11 cellular contexts compared by ENCODE assay signal in the genomic region with DNA sequence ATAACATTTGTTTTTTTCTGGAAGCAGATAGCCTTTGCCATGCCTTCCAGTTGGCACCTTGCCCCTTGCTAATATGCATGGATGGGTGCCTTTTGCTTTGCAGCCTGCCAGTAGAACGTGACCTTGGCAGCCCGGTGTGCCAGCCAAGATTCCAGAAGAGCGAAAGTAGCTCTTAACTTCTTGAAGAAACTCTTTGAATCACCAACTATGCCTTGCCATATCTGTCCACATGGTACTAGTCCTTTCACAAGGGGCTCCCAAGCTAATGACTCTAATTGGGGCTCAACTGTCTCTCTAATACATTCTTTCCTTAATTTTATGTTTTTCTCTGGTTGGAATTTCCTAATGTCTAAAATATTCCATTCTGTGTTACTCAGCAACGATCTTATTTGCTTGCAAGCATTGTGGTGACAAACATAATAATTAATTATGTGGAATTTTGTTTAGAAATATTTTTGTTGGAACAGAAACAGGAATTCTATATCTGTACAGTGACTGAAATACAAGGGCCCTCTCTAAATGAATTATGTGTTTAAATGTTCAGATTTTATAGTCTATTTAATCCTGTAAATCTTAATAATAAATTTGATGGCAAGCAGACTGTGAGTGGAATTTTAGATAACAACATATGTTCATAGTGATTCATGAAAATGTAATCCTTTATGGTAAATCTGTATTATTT. TPM values are rescaled to one million over a fixed set of nuclear protein-coding genes. Genes with fewer than 3 reads are reported as not detected.
DNase-seq lines count a peak whose midpoint lies in the region; ATAC-seq, FAIRE-seq and TF ChIP-seq lines count a peak whose summit lies in the region.
"Had no signal": no experiment of that assay in that cellular context is flagged by ENCODE, and none has a peak within 500 bp of the region (broad histone marks: within the 10 kb centered on the region; RNA-seq: fewer than 3 reads in every experiment).

No MANE protein-coding gene starts in this region.

- ATAC-seq in GM18498 (IDR thresholded peaks at IDR 0.05; ENCODE audit: unreplicated experiment) = no peak
- ATAC-seq: gastroesophageal sphincter, HCT116 had no signal

- FAIRE-seq in kidney (lab: Jason Lieb, UNC) (peak; percentile 84), frontal cortex (lab: Jason Lieb, UNC) (no peak)
- FAIRE-seq: A204.1 had no signal

- H3K9ac ChIP-seq in kidney (ENCODE audit: low read length in 2 of 2) = no peak overlapping the region

- TF ChIP-seq CTCF in astrocyte of the spinal cord (IDR thresholded peaks at IDR 0.05; ENCODE audit: low read depth, low read length) (no peak), kidney (IDR thresholded peaks at IDR 0.05; ENCODE audit: borderline replicate concordance, extremely low read depth, insufficient read depth) (no peak), tibial artery (IDR thresholded peaks at IDR 0.05) (no peak)

- H3K36me3 ChIP-seq in kidney (ENCODE audit: control insufficient read depth in 1 of 2, insufficient read depth in 2 of 2, low read length in 2 of 2) = no peaks in the 10 kb centered on the region
- H3K36me3 ChIP-seq in tibial artery = no peaks in the 10 kb centered on the region
- H3K36me3 ChIP-seq: gastroesophageal sphincter had no signal

- H3K4me3 ChIP-seq in astrocyte of the spinal cord (ENCODE audit: low read depth, low read length) (no peak overlapping the region), kidney (ENCODE audit: low read length in 2 of 2) (no peak overlapping the region), tibial artery (peak overlapping the region in 1 of 2 donors; percentile 24)
- H3K4me3 ChIP-seq: gastroesophageal sphincter had no signal

- H3K4me1 ChIP-seq in kidney (ENCODE audit: control insufficient read depth in 1 of 2, insufficient read depth in 1 of 2, low read depth in 1 of 2, low read length in 2 of 2) (peaks cover 3% of the 10 kb centered on the region in 2 donors), tibial artery (peaks cover 0 to 41% (median 8%) of the 10 kb centered on the region in 4 donors)

- H3K9me3 ChIP-seq in kidney (ENCODE audit: control insufficient read depth in 1 of 2, low read length in 2 of 2) = no peaks in the 10 kb centered on the region
- H3K9me3 ChIP-seq in tibial artery = no peaks in the 10 kb centered on the region
- H3K9me3 ChIP-seq: gastroesophageal sphincter had no signal

- in situ Hi-C loops in astrocyte of the spinal cord (cut with HindIII; ENCODE audit: low sequenced_read_pairs) = no loop called here

- no peaks in the 10 kb centered on the region for H3K27me3 ChIP-seq in tibial artery
- H3K27me3 ChIP-seq: gastroesophageal sphincter had no signal

- peak overlapping the region in 1 of 2 donors; percentile 30 for H3K27ac ChIP-seq in kidney (ENCODE audit: low read depth in 2 of 2, low read length in 2 of 2)
- peak overlapping the region; percentile 57 to 65 for H3K27ac ChIP-seq in tibial artery

- peak; percentile 8 for DNase-seq in NCI-H2029 (lab: John Stamatoyannopoulos, UW)
- no peak for DNase-seq in NCI-H2029 treated with DMSO at 0.1 percent for 48 hours (lab: John Stamatoyannopoulos, UW)
- peak; percentile 56 for DNase-seq in astrocyte of the spinal cord (ENCODE audit: low read depth, low spot score)
- DNase-seq in kidney = peak; percentile 84
- peak; percentile 51 to 87 for DNase-seq in tibial artery
- DNase-seq in frontal cortex (ENCODE audit: low spot score in 2 of 2) = no peak
- DNase-seq in NCI-H187 treated with DMSO at 0.1 percent for 48 hours (lab: John Stamatoyannopoulos, UW) = no peak

- intact Hi-C loops in kidney (cut with DNase I) (no loop called here), tibial artery (cut with DNase I; ENCODE audit: low total_unique reads) (no loop called here)

RNA-seq across cellular contexts. Expression of a gene that starts 45.8 kb away (rescaled TPM):
- total RNA-seq in kidney (22.1 TPM), frontal cortex (117 TPM)
- 2.1 TPM for polyA plus RNA-seq in kidney (ENCODE audit: insufficient read depth, low read depth, low replicate concordance)

Comparison
In these comparisons a context has a peak if more than half of its experiments do, and no peak if none do; other contexts are left out.
1. DNase-seq: peak in NCI-H2029 (single experiment), astrocyte of the spinal cord (single experiment), kidney (single experiment) and tibial artery (2 of 2); none in NCI-H2029 treated with DMSO at 0.1 percent for 48 hours (single experiment), frontal cortex (0 of 2) and NCI-H187 treated with DMSO at 0.1 percent for 48 hours (single experiment).